ENCODE assay signal across 20 cellular contexts in genomic region chr1:195530961-195531360, GRCh38.
A peak's percentile ranks its signal among the peaks of the same experiment; 100 is the strongest.
DNase-seq lines count a peak whose midpoint lies in the region; ATAC-seq and TF ChIP-seq lines count a peak whose summit lies in the region.
"Had no signal": no experiment of that assay in that cellular context is flagged by ENCODE, and none has a peak within 500 bp of the region (broad histone marks: within the 10 kb centered on the region; RNA-seq: fewer than 3 reads in every experiment).

No MANE protein-coding gene starts in this region.

- H4K20me1 ChIP-seq in GM23338 (replicated peaks; ENCODE audit: insufficient read depth): no peaks in the 10 kb centered on the region

- H3K4me1 ChIP-seq in GM23338 (ENCODE audit: insufficient read depth): no peaks in the 10 kb centered on the region
- H3K4me1 ChIP-seq: A549, Caco-2, HAP-1 had no signal

- H3K27ac ChIP-seq in GM23338 (ENCODE audit: low read depth): no peak overlapping the region
- H3K27ac ChIP-seq: A549, SK-N-MC had no signal

- no peak overlapping the region for H3K4me3 Mint-ChIP-seq in GM23338

- H3K9me3 Mint-ChIP-seq in GM23338: no peaks in the 10 kb centered on the region

- no peaks in the 10 kb centered on the region for H3K36me3 ChIP-seq in GM23338 (ENCODE audit: insufficient read depth)
- H3K36me3 ChIP-seq: HAP-1 had no signal

- H3K27me3 ChIP-seq in GM23338 (ENCODE audit: insufficient read depth): no peaks in the 10 kb centered on the region

- no peaks in the 10 kb centered on the region for H3K9me2 ChIP-seq in GM23338 (ENCODE audit: insufficient read depth)

- in situ Hi-C loops in astrocyte of the cerebellum (cut with HindIII; ENCODE audit: low sequenced_read_pairs): no loop called here

- no peaks in the 10 kb centered on the region for H3K4me1 Mint-ChIP-seq in GM23338

- H3K27ac Mint-ChIP-seq in GM23338: peak overlapping the region; percentile 60; the same call in 1 of the 2 replicates

- peak overlapping the region; percentile 19; the same call in 1 of the 2 replicates for H2AFZ ChIP-seq in GM23338

- no peaks in the 10 kb centered on the region for H3K36me3 Mint-ChIP-seq in GM23338 (ENCODE audit: low read depth)

- peak; percentile 59 for DNase-seq in AG10803 (ENCODE audit: low read depth)
- DNase-seq in GM23338 (ENCODE audit: low spot score): no peak
- DNase-seq in astrocyte of the cerebellum (ENCODE audit: low read depth): peak; percentile 75
- peak; percentile 37 to 62 for DNase-seq in foreskin fibroblast
- no peak for DNase-seq in NAMALWA (ENCODE audit: low spot score)
- DNase-seq: Caco-2, GDM1, KG1, NCI-H1105, NCI-H187 treated with DMSO at 0.1 percent for 48 hours, NCI-H510A, NCI-H82 had no signal

- no peaks in the 10 kb centered on the region for H3K79me2 ChIP-seq in GM23338 (replicated peaks; ENCODE audit: insufficient read depth)

- H3K4me2 ChIP-seq in GM23338: no peak overlapping the region
- H3K4me2 ChIP-seq: A549 had no signal

- H3F3A ChIP-seq in GM23338 (replicated peaks; ENCODE audit: low read depth): no peaks in the 10 kb centered on the region

- ATAC-seq in GM23338: no peak
- ATAC-seq in GM21619 (IDR thresholded peaks at IDR 0.05; ENCODE audit: unreplicated experiment): no peak
- ATAC-seq in HG03159 (IDR thresholded peaks at IDR 0.05; ENCODE audit: unreplicated experiment): no peak
- no peak for ATAC-seq in HG02840 (IDR thresholded peaks at IDR 0.05; ENCODE audit: low FRiP score, unreplicated experiment)
- ATAC-seq: A549, Panc1, Right ventricle myocardium inferior had no signal

- TF ChIP-seq CTCF in AG10803 (conservative IDR thresholded peaks at IDR 0.05; ENCODE audit: low read length) (no peak), GM23338 (conservative IDR thresholded peaks at IDR 0.05; ENCODE audit: low read depth in 2 of 2) (no peak), astrocyte of the cerebellum (IDR thresholded peaks at IDR 0.05; ENCODE audit: low read depth, low read length, missing control alignments) (no peak), foreskin fibroblast (IDR thresholded peaks at IDR 0.05; ENCODE audit: low read depth, low read length) (no peak)

- H3K4me3 ChIP-seq in AG10803 (ENCODE audit: low read length): no peak overlapping the region
- no peak overlapping the region for H3K4me3 ChIP-seq in GM23338
- H3K4me3 ChIP-seq in astrocyte of the cerebellum (ENCODE audit: low read depth, low read length): no peak overlapping the region
- H3K4me3 ChIP-seq in foreskin fibroblast (ENCODE audit: low read depth in 1 of 2, low read length in 2 of 2): no peak overlapping the region
- H3K4me3 ChIP-seq: A549, HAP-1, SK-N-MC had no signal

- H3K27me3 Mint-ChIP-seq in GM23338 (ENCODE audit: insufficient read depth, low read depth, poor library complexity): no peaks in the 10 kb centered on the region

TF ChIP-seq in GM23338, 12 proteins besides CTCF, POLR2A, EP300 and RAD21:
- no peak for TF ChIP-seq POLR2AphosphoS5 (IDR thresholded peaks at IDR 0.05; ENCODE audit: low read depth)
- no peak for TF ChIP-seq STAT1 (IDR thresholded peaks at IDR 0.05; ENCODE audit: unreplicated experiment)
- no peak for TF ChIP-seq NANOG (IDR thresholded peaks at IDR 0.05; ENCODE audit: borderline replicate concordance)

Comparison
In these comparisons a context has a peak if more than half of its experiments do, and no peak if none do; other contexts are left out.
1. DNase-seq: peak in AG10803 (single experiment), astrocyte of the cerebellum (single experiment) and foreskin fibroblast (2 of 2); none in GM23338 (single experiment) and NAMALWA (single experiment).